In the genomic region with DNA sequence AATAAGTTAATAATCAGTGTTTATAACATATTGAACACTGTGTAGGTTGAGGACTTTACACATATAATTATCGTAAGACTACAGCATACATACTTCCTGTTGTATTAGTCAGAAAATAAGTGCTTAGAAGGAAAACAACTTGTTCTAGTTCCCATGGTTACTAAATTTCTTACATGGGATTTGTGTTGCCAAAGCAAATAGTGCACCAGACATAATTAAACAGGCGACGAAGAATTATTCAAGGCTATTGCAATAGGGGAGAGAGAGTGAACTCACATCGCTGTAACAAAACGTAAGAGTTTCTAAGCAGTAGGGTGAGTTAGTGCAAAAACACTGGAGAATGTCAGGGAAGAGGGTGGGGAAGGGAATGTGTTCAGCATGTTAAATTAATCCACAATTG, we compare ENCODE assay signal across 17 cellular contexts.
A peak's percentile ranks its signal among the peaks of the same experiment; 100 is the strongest.
DNase-seq lines count a peak whose midpoint lies in the region; ATAC-seq and TF ChIP-seq lines count a peak whose summit lies in the region.
"Had no signal": no experiment of that assay in that cellular context is flagged by ENCODE, and none has a peak within 500 bp of the region (broad histone marks: within the 10 kb centered on the region; RNA-seq: fewer than 3 reads in every experiment).

No MANE protein-coding gene starts in this region.

- ATAC-seq in body of pancreas (peak; percentile 70), HG03159 (IDR thresholded peaks at IDR 0.05; ENCODE audit: unreplicated experiment) (no peak)
- ATAC-seq: HepG2; stimulated activated memory B cell treated with anti-CD40 and anti-IgM and Interleukin-4, amounts not matched to agents 10 μg/mL and 1 μg/mL and 100 μg/mL, for 72 hours had no signal

- no peaks in the 10 kb centered on the region for H3K36me3 ChIP-seq in body of pancreas (replicated peaks in 1 of 2; ENCODE audit: insufficient read depth in 1 of 2, low read depth in 2 of 2)
- H3K36me3 ChIP-seq in hepatocyte (replicated peaks; ENCODE audit: insufficient read depth, low read depth): no peaks in the 10 kb centered on the region
- no peaks in the 10 kb centered on the region for H3K36me3 ChIP-seq in skeletal muscle satellite cell (ENCODE audit: insufficient read depth, low read length)
- no peaks in the 10 kb centered on the region for H3K36me3 ChIP-seq in neural progenitor cell
- H3K36me3 ChIP-seq: BLaER1, tibial artery had no signal

- H3K36me3 Mint-ChIP-seq in neural progenitor cell: no peaks in the 10 kb centered on the region
- H3K36me3 Mint-ChIP-seq: stimulated activated memory B cell treated with anti-CD40 and anti-IgM and Interleukin-4, amounts not matched to agents 10 μg/mL and 1 μg/mL and 100 μg/mL, for 72 hours had no signal

- TF ChIP-seq CTCF in body of pancreas (IDR thresholded peaks at IDR 0.05) (no peak), hepatocyte (IDR thresholded peaks at IDR 0.05; ENCODE audit: poor library complexity) (no peak), neural progenitor cell (IDR thresholded peaks at IDR 0.05) (no peak)

- H3K4me1 ChIP-seq in body of pancreas (no peaks in the 10 kb centered on the region), hepatocyte (ENCODE audit: insufficient read depth) (no peaks in the 10 kb centered on the region), skeletal muscle satellite cell (ENCODE audit: control insufficient read depth, insufficient read depth, low read length) (peaks cover 30% of the 10 kb centered on the region), neural progenitor cell (no peaks in the 10 kb centered on the region)
- H3K4me1 ChIP-seq: BLaER1 had no signal

- H3K79me2 ChIP-seq in hepatocyte (no peaks in the 10 kb centered on the region), neural progenitor cell (ENCODE audit: low read depth) (no peaks in the 10 kb centered on the region)

- DNase-seq in NCI-H1105 treated with DMSO at 0.1 percent for 48 hours (lab: John Stamatoyannopoulos, UW) (peak; percentile 47), NCI-H1105 (lab: John Stamatoyannopoulos, UW) (no peak), body of pancreas (no peak), hepatocyte (ENCODE audit: low spot score) (peak; percentile 5), neural progenitor cell (ENCODE audit: low spot score) (no peak), anterior cingulate cortex (lab: John Stamatoyannopoulos, UW) (no peak)
- DNase-seq: activated CD4-positive, alpha-beta T cell treated with anti-CD3 and anti-CD28 coated beads, Interleukin-2, amount 10 ng/mL, durations not matched to agents 24 days and 14 days; activated gamma-delta T cell treated with Interleukin-2 at 50 U/mL for 16 hours; amygdala; NCI-H345; tibial artery had no signal

- H3K9ac ChIP-seq in skeletal muscle satellite cell (ENCODE audit: low read depth, low read length): peak overlapping the region; percentile 26
- no peak overlapping the region for H3K9ac ChIP-seq in neural progenitor cell
- H3K9ac ChIP-seq: BLaER1 had no signal

- H2AFZ ChIP-seq in hepatocyte: no peak overlapping the region
- H2AFZ ChIP-seq in neural progenitor cell (replicated peaks): no peak overlapping the region

- no peak overlapping the region for H3K27ac ChIP-seq in body of pancreas
- no peak overlapping the region for H3K27ac ChIP-seq in hepatocyte
- no peak overlapping the region for H3K27ac ChIP-seq in neural progenitor cell
- H3K27ac ChIP-seq: BLaER1, tibial artery had no signal

- no peak overlapping the region for H3K4me3 ChIP-seq in body of pancreas
- H3K4me3 ChIP-seq in hepatocyte: no peak overlapping the region
- peak overlapping the region; percentile 50 for H3K4me3 ChIP-seq in skeletal muscle satellite cell (ENCODE audit: low read length)
- H3K4me3 ChIP-seq in neural progenitor cell: no peak overlapping the region
- H3K4me3 ChIP-seq: BLaER1, tibial artery had no signal

- no peak for TF ChIP-seq POLR2A in body of pancreas (IDR thresholded peaks at IDR 0.05)

- no peaks in the 10 kb centered on the region for H3K9me3 Mint-ChIP-seq in neural progenitor cell
- H3K9me3 Mint-ChIP-seq: nephron; stimulated activated memory B cell treated with anti-CD40 and anti-IgM and Interleukin-4, amounts not matched to agents 10 μg/mL and 1 μg/mL and 100 μg/mL, for 72 hours had no signal

- H3K27me3 ChIP-seq in body of pancreas: no peaks in the 10 kb centered on the region
- no peaks in the 10 kb centered on the region for H3K27me3 ChIP-seq in hepatocyte
- no peaks in the 10 kb centered on the region for H3K27me3 ChIP-seq in skeletal muscle satellite cell (ENCODE audit: control insufficient read depth, insufficient read depth, low read length)
- no peaks in the 10 kb centered on the region for H3K27me3 ChIP-seq in neural progenitor cell
- H3K27me3 ChIP-seq: BLaER1, tibial artery had no signal

- H3K9me2 ChIP-seq in hepatocyte (replicated peaks; ENCODE audit: insufficient read depth): no peaks in the 10 kb centered on the region

- H3K4me2 ChIP-seq in hepatocyte (no peak overlapping the region), skeletal muscle satellite cell (ENCODE audit: low read length) (peak overlapping the region; percentile 61), neural progenitor cell (no peak overlapping the region)
- H3K4me2 ChIP-seq: BLaER1 had no signal

- no peaks in the 10 kb centered on the region for H3F3A ChIP-seq in neural progenitor cell (ENCODE audit: low read depth)

- peaks cover 16% of the 10 kb centered on the region for H3K4me1 Mint-ChIP-seq in neural progenitor cell
- H3K4me1 Mint-ChIP-seq: activated CD4-positive, alpha-beta T cell treated with anti-CD3 and anti-CD28 coated beads, Interleukin-2, amount 10 ng/mL, durations not matched to agents 24 days and 14 days; stimulated activated memory B cell treated with anti-CD40 and anti-IgM and Interleukin-4, amounts not matched to agents 10 μg/mL and 1 μg/mL and 100 μg/mL, for 72 hours had no signal

- 26 to 37% methylated on average over 5 of the region's 5 CpGs for WGBS in body of pancreas, 2 donors
- 92% methylated on average over 5 of the region's 5 CpGs for WGBS in hepatocyte (ENCODE audit: low lambda C conversion rate, missing lambda C conversion rate)

- intact Hi-C loops in body of pancreas (cut with DNase I): no loop called here

- no peaks in the 10 kb centered on the region for H3K27me3 Mint-ChIP-seq in neural progenitor cell (ENCODE audit: insufficient read depth, low read depth)
- H3K27me3 Mint-ChIP-seq: activated CD4-positive, alpha-beta T cell treated with anti-CD3 and anti-CD28 coated beads, Interleukin-2, amount 10 ng/mL, durations not matched to agents 24 days and 14 days; stimulated activated memory B cell treated with anti-CD40 and anti-IgM and Interleukin-4, amounts not matched to agents 10 μg/mL and 1 μg/mL and 100 μg/mL, for 72 hours had no signal

- H3K4me3 Mint-ChIP-seq in neural progenitor cell: no peak overlapping the region
- H3K4me3 Mint-ChIP-seq: activated CD4-positive, alpha-beta T cell treated with anti-CD3 and anti-CD28 coated beads, Interleukin-2, amount 10 ng/mL, durations not matched to agents 24 days and 14 days; nephron; stimulated activated memory B cell treated with anti-CD40 and anti-IgM and Interleukin-4, amounts not matched to agents 10 μg/mL and 1 μg/mL and 100 μg/mL, for 72 hours had no signal

- no peak overlapping the region for H3K27ac Mint-ChIP-seq in neural progenitor cell
- H3K27ac Mint-ChIP-seq: activated CD4-positive, alpha-beta T cell treated with anti-CD3 and anti-CD28 coated beads, Interleukin-2, amount 10 ng/mL, durations not matched to agents 24 days and 14 days; nephron; stimulated activated memory B cell treated with anti-CD40 and anti-IgM and Interleukin-4, amounts not matched to agents 10 μg/mL and 1 μg/mL and 100 μg/mL, for 72 hours had no signal

- H4K20me1 ChIP-seq in hepatocyte (ENCODE audit: insufficient read depth, poor library complexity, severe bottlenecking): no peaks in the 10 kb centered on the region
- no peaks in the 10 kb centered on the region for H4K20me1 ChIP-seq in neural progenitor cell (ENCODE audit: low read depth)
- H4K20me1 ChIP-seq: BLaER1 had no signal

- H3K9me3 ChIP-seq in body of pancreas: no peaks in the 10 kb centered on the region
- no peaks in the 10 kb centered on the region for H3K9me3 ChIP-seq in hepatocyte (ENCODE audit: low read depth)
- no peaks in the 10 kb centered on the region for H3K9me3 ChIP-seq in skeletal muscle satellite cell (replicated peaks; ENCODE audit: low read length)
- no peaks in the 10 kb centered on the region for H3K9me3 ChIP-seq in neural progenitor cell (ENCODE audit: low read depth)
- H3K9me3 ChIP-seq: BLaER1, tibial artery had no signal

Comparison
In these comparisons a context has a peak if more than half of its experiments do, and no peak if none do; other contexts are left out.
1. DNase-seq: peak in NCI-H1105 treated with DMSO at 0.1 percent for 48 hours (single experiment) and hepatocyte (single experiment); none in NCI-H1105 (single experiment), body of pancreas (0 of 4), neural progenitor cell (single experiment) and anterior cingulate cortex (0 of 58).